In genomic region chr1:1248035-1248913, GRCh38 we compare ENCODE assay signal across 6 cellular contexts. TPM values are rescaled to one million over a fixed set of nuclear protein-coding genes. Genes with fewer than 3 reads are reported as not detected.
DNase-seq lines count a peak whose midpoint lies in the region; ATAC-seq, FAIRE-seq and TF ChIP-seq lines count a peak whose summit lies in the region.
"Not testable (repeated sequence)": the region's sequence is repeated elsewhere in the genome, so short reads cannot be mapped to it uniquely, and the experiment has no call there.
"Had no signal": no experiment of that assay in that cellular context is flagged by ENCODE, and none has a peak within 500 bp of the region (broad histone marks: within the 10 kb centered on the region; RNA-seq: fewer than 3 reads in every experiment).

No MANE protein-coding gene starts in this region.

- not testable (repeated sequence) for H3K79me1 ChIP-seq in trophoblast cell (ENCODE audit: low read length)

- not testable (repeated sequence) for H3K36me3 ChIP-seq in Panc1 (ENCODE audit: control insufficient read depth, insufficient read depth, low read length)
- peaks cover 13 to 16% of the 10 kb centered on the region in 2 experiments for H3K36me3 ChIP-seq in trophoblast cell (ENCODE audit: control insufficient read depth in 1 of 2, insufficient read depth in 2 of 2, low read length in 2 of 2)

- WGBS in trophoblast cell (ENCODE audit: extremely low coverage, insufficient coverage, insufficient read length) = no CpG with 5 or more reads among the region's 21 CpGs

- not testable (repeated sequence) for H2AK5ac ChIP-seq in trophoblast cell (ENCODE audit: low read length)

- not testable (repeated sequence) for H3K4ac ChIP-seq in trophoblast cell (ENCODE audit: low read depth, low read length)

- H2BK12ac ChIP-seq in trophoblast cell (ENCODE audit: low read length) = not testable (repeated sequence)

- not testable (repeated sequence) for H3K4me3 Mint-ChIP-seq in memory B cell

- not testable (repeated sequence) for ATAC-seq in Panc1; memory B cell (ENCODE audit: low read depth)

- H3K14ac ChIP-seq in trophoblast cell (ENCODE audit: low read length) = not testable (repeated sequence)

- not testable (repeated sequence) for H3K9ac ChIP-seq in trophoblast cell (ENCODE audit: low read length)

- peaks cover 36% of the 10 kb centered on the region for H3K4me1 ChIP-seq in Panc1 (ENCODE audit: control insufficient read depth, insufficient read depth, low read length)
- H3K4me1 ChIP-seq in trophoblast cell (ENCODE audit: control insufficient read depth in 1 of 2, insufficient read depth in 2 of 2, low read length in 2 of 2) = peaks cover 12 to 14% of the 10 kb centered on the region in 2 experiments

- CTCF ChIA-PET in Panc1 (lab: Charles Lee) = not testable (repeated sequence)

- in situ Hi-C loops in Panc1 (cut with HindIII; ENCODE audit: low pct_unique_long_range_greater_than_20kb, low sequenced_read_pairs) = not testable (repeated sequence)

- H3K18ac ChIP-seq in trophoblast cell (ENCODE audit: low read length) = not testable (repeated sequence)

- H4K8ac ChIP-seq in trophoblast cell (ENCODE audit: low read depth, low read length) = not testable (repeated sequence)

- peak overlapping the region; percentile 44 for H3K27ac ChIP-seq in Panc1 (ENCODE audit: low read length)
- H3K27ac ChIP-seq in trophoblast cell (ENCODE audit: low read depth, low read length) = not testable (repeated sequence)

- TF ChIP-seq CTCF in Panc1 (IDR thresholded peaks at IDR 0.05) = not testable (repeated sequence)

- not testable (repeated sequence) for H3K79me2 ChIP-seq in trophoblast cell (ENCODE audit: control insufficient read depth, insufficient read depth, low read length, poor library complexity)

- H3K4me1 Mint-ChIP-seq in memory B cell = not testable (repeated sequence)

- not testable (repeated sequence) for H3K9me3 Mint-ChIP-seq in memory B cell

- H2BK120ac ChIP-seq in trophoblast cell (ENCODE audit: insufficient read depth, low read length, poor library complexity) = not testable (repeated sequence)

- not testable (repeated sequence) for H3K4me2 ChIP-seq in trophoblast cell (ENCODE audit: low read length)

- not testable (repeated sequence) for H3K36me3 Mint-ChIP-seq in memory B cell

- H3K4me3 ChIP-seq in Panc1 (ENCODE audit: low read depth in 2 of 2, low read length in 2 of 2); trophoblast cell (ENCODE audit: low read depth, low read length): not testable (repeated sequence)

- intact Hi-C loops in Panc1 (cut with micrococcal nuclease; ENCODE audit: unreplicated experiment) = not testable (repeated sequence)

- H4K12ac ChIP-seq in trophoblast cell (ENCODE audit: low read depth, low read length) = not testable (repeated sequence)

- H3K27me3 ChIP-seq in Panc1 (ENCODE audit: control insufficient read depth, insufficient read depth, low read length); trophoblast cell (ENCODE audit: insufficient read depth, low read length): not testable (repeated sequence)

- not testable (repeated sequence) for H3K27me3 Mint-ChIP-seq in memory B cell

- not testable (repeated sequence) for BruUV-seq in Panc1 (replicated peaks; lab: Mats Ljungman, UMichigan)

- H3K23ac ChIP-seq in trophoblast cell (ENCODE audit: low read length) = not testable (repeated sequence)

- not testable (repeated sequence) for H2AFZ ChIP-seq in trophoblast cell (ENCODE audit: insufficient read depth, low read length, poor library complexity)

- not testable (repeated sequence) for H3K9me3 ChIP-seq in Panc1 (ENCODE audit: control insufficient read depth, insufficient read depth, low read depth, low read length); trophoblast cell (ENCODE audit: insufficient read depth, low read depth, low read length)

- H2BK5ac ChIP-seq in trophoblast cell (ENCODE audit: low read depth, low read length, poor library complexity) = not testable (repeated sequence)

- not testable (repeated sequence) for H4K91ac ChIP-seq in trophoblast cell (ENCODE audit: low read depth, low read length)

- H3K27ac Mint-ChIP-seq in memory B cell = peak overlapping the region; percentile 58

- peak; percentile 51 for FAIRE-seq in HTR-8/SVneo (lab: Jason Lieb, UNC)

- DNase-seq in HTR-8/SVneo (ENCODE audit: insufficient read length, low spot score); Panc1 (ENCODE audit: low read depth, low spot score); memory B cell (ENCODE audit: low spot score in 2 of 2): not testable (repeated sequence)
- DNase-seq in trophoblast cell = peak; percentile 84 to 88

- POLR2A ChIA-PET in Panc1 (lab: Charles Lee) = not testable (repeated sequence)

RNA-seq across cellular contexts. Expression of gene C1QTNF12, which starts 1.8 kb away (rescaled TPM):
- 41.4 TPM for total RNA-seq in Panc1 (2021; ENCODE audit: unreplicated experiment)
- 86.9 TPM for polyA plus RNA-seq in Panc1 (2012; ENCODE audit: insufficient read length)
- 2.4 and 3.2 TPM in 2 replicates for polyA plus RNA-seq in trophoblast cell (2013)
- total RNA-seq: A172 had no signal

RNA-seq across cellular contexts. Expression of gene B3GALT6, which starts 16.2 kb away (rescaled TPM):
- total RNA-seq in Panc1 (2021; ENCODE audit: unreplicated experiment) = 46.4 TPM
- 52.8 TPM for polyA plus RNA-seq in Panc1 (2012; ENCODE audit: insufficient read length)
- polyA plus RNA-seq in trophoblast cell (2013) = 16.1 and 16.2 TPM in 2 replicates

RNA-seq across cellular contexts. Expression of gene SDF4, which starts 16.5 kb away (rescaled TPM):
- 335 TPM for total RNA-seq in Panc1 (2021; ENCODE audit: unreplicated experiment)
- polyA plus RNA-seq in Panc1 (2012; ENCODE audit: insufficient read length) = 480 TPM
- 136 and 142 TPM in 2 replicates for polyA plus RNA-seq in trophoblast cell (2013)

RNA-seq across cellular contexts. Expression of gene UBE2J2, which starts 25.4 kb away (rescaled TPM):
- 101 TPM for total RNA-seq in Panc1 (2021; ENCODE audit: unreplicated experiment)
- 99.6 TPM for polyA plus RNA-seq in Panc1 (2012; ENCODE audit: insufficient read length)
- 54.3 and 55.1 TPM in 2 replicates for polyA plus RNA-seq in trophoblast cell (2013)

RNA-seq across cellular contexts. Expression of gene SCNN1D, which starts 32.0 kb away (rescaled TPM):
- 9.8 TPM for total RNA-seq in Panc1 (2021; ENCODE audit: unreplicated experiment)
- polyA plus RNA-seq in Panc1 (2012; ENCODE audit: insufficient read length) = 17.3 TPM
- polyA plus RNA-seq in trophoblast cell (2013) = 0.47 and 0.72 TPM in 2 replicates
- polyA plus RNA-seq: CD4-positive, CD25-positive, alpha-beta regulatory T cell had no signal
